ENCODE assay signal across 7 cellular contexts in genomic region chr1:236313412-236313811, GRCh38.
"Had no signal": no experiment of that assay in that cellular context is flagged by ENCODE, and none has a peak within 500 bp of the region (broad histone marks: within the 10 kb centered on the region; RNA-seq: fewer than 3 reads in every experiment).

No MANE protein-coding gene starts in this region.

- FAIRE-seq: HTR-8/SVneo, K562 had no signal

- DNase-seq: GM23248, GOT3, H7, HCEC 1CT, IMR-90 had no signal

- H3K27ac ChIP-seq: GM23248 had no signal

- H3K4me3 ChIP-seq: GM23248, K562 had no signal
